ENCODE assay signal across 17 cellular contexts in the genomic region with DNA sequence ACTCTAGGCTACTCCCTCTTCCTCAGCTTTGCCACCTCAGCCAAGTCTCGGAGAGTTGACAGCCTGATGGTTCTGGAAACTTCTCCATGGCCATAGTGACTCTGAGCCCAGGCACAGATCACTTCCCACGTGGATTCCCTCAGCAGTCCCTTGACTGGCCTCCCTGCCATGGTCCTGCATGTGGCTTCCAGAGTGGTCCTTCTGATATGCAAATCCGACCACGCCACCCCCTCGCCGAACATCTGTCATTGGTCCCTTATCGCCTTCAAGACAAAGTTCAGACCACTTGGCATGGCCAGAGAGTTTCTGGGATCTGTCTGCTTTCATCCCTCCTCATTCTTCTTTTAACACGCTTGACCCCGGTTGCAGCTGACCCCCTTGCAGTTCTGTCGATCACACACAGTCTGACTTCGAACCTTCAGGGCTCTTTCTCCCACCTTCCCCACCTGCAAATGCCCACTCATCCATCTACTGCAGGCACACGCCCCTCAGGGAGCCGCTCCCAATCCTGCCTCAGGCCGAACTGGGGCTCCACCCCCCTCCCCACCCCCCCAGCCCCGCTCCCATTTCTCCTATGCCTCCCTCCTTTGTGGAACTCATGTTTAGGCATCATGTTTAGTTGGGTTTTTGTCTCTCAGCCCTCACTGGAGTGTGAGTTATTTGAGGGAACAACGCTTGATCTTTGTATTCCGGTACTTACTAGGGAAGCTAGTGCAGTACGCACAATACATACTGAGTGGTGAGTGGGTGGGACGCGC. TPM values are rescaled to one million over a fixed set of nuclear protein-coding genes. Genes with fewer than 3 reads are reported as not detected.
A peak's percentile ranks its signal among the peaks of the same experiment; 100 is the strongest.
DNase-seq lines count a peak whose midpoint lies in the region; ATAC-seq, FAIRE-seq and TF ChIP-seq lines count a peak whose summit lies in the region.
"Had no signal": no experiment of that assay in that cellular context is flagged by ENCODE, and none has a peak within 500 bp of the region (broad histone marks: within the 10 kb centered on the region; RNA-seq: fewer than 3 reads in every experiment).

No MANE protein-coding gene starts in this region.

- H2BK20ac ChIP-seq in H1 (ENCODE audit: low read length): no peak overlapping the region

- no peak for TF ChIP-seq RAD21 in H1 (IDR thresholded peaks at IDR 0.05 in 1 of 2, conservative IDR thresholded peaks at IDR 0.05 in 1 of 2; ENCODE audit: low read depth in 2 of 2, low read length in 2 of 2)

- H4K20me1 ChIP-seq in H1 (replicated peaks in 1 of 2; ENCODE audit: control insufficient read depth in 1 of 2, insufficient read depth in 2 of 2, low read length in 2 of 2) (peaks cover 0 to 3% of the 10 kb centered on the region in 2 experiments), osteoblast (ENCODE audit: insufficient read depth, low read length) (no peaks in the 10 kb centered on the region)

- no peak overlapping the region for H3K56ac ChIP-seq in H1 (replicated peaks; ENCODE audit: insufficient read length, low read depth, low read length)

- H3K4me2 ChIP-seq in H1 (ENCODE audit: insufficient read depth in 1 of 2, low read depth in 2 of 2, low read length in 2 of 2): no peak overlapping the region
- H3K4me2 ChIP-seq in osteoblast (ENCODE audit: insufficient read depth, low read length): no peak overlapping the region

- peak overlapping the region; percentile 19 for H4K91ac ChIP-seq in H1 (replicated peaks; ENCODE audit: insufficient read length, low read length)

- no peak for TF ChIP-seq EP300 in H1 (IDR thresholded peaks at IDR 0.05; ENCODE audit: borderline replicate concordance in 1 of 2, low read depth in 2 of 2, low read length in 2 of 2)

- no peak overlapping the region for H3K18ac ChIP-seq in H1 (ENCODE audit: extremely low read depth, low read length)

- TF ChIP-seq POLR2A in H1 (IDR thresholded peaks at IDR 0.05; ENCODE audit: control extremely low read depth in 1 of 2, low read depth in 2 of 2, low read length in 2 of 2): no peak

- H3K9ac ChIP-seq in H1 (replicated peaks in 1 of 4; ENCODE audit: extremely low read depth in 1 of 4, low read depth in 3 of 4, low read length in 3 of 4): no peak overlapping the region
- H3K9ac ChIP-seq: BLaER1 treated with 17β-estradiol and CSF1 and Interleukin-3, amounts not matched to agents 10 nM and 100 nM had no signal

- DNase-seq in Right ventricle myocardium inferior (ENCODE audit: missing footprints) (peak; percentile 33), left ventricle myocardium superior (no peak), H1 (ENCODE audit: low read depth in 1 of 2, low spot score in 2 of 2) (no peak), osteoblast (ENCODE audit: insufficient read length, low spot score, missing footprints) (peak; percentile 80), lower lobe of right lung (no peak), anterior cingulate cortex (lab: John Stamatoyannopoulos, UW) (no peak)
- no peak for DNase-seq in effector CD4-positive, alpha-beta T cell
- DNase-seq: 8988T; AML-193; CD4-positive, CD25-positive, alpha-beta regulatory T cell; DMS53; GF-D8 had no signal

- ATAC-seq in Right ventricle myocardium inferior (no peak), left ventricle myocardium superior (no peak), lower lobe of right lung (no peak)
- ATAC-seq: HCT116 had no signal

- no peak overlapping the region for H2BK15ac ChIP-seq in H1 (ENCODE audit: low read length)

- H2BK5ac ChIP-seq in H1 (ENCODE audit: low read depth, low read length): no peak overlapping the region; the same call in 1 of the 2 replicates

- no peaks in the 10 kb centered on the region for H3K79me1 ChIP-seq in H1 (ENCODE audit: low read depth, low read length)

- no peak overlapping the region for H2BK120ac ChIP-seq in H1 (replicated peaks; ENCODE audit: low read depth, low read length)

- H2AK5ac ChIP-seq in H1 (ENCODE audit: low read depth, low read length): no peak overlapping the region

- H3K14ac ChIP-seq in H1 (ENCODE audit: insufficient read length): no peak overlapping the region

- 87% methylated on average over 15 of the region's 20 CpGs; no CpG with 5 or more reads in 1 of the 2 experiments for WGBS in H1 (ENCODE audit: extremely low coverage in 1 of 2, insufficient coverage in 1 of 2, insufficient read length in 1 of 2, insufficient replicate concordance in 2 of 2, low coverage in 1 of 2, low lambda C conversion rate in 2 of 2, missing lambda C conversion rate in 1 of 2), 2 experiments

- H4K8ac ChIP-seq in H1 (ENCODE audit: extremely low read depth, insufficient read depth, low read length): no peak overlapping the region

- H3K4ac ChIP-seq in H1 (replicated peaks; ENCODE audit: insufficient read length, low read depth, low read length): no peak overlapping the region

- no peak for FAIRE-seq in H1 (lab: Jason Lieb, UNC)
- FAIRE-seq: GM19239 had no signal

- H3K79me2 ChIP-seq in H1 (ENCODE audit: control insufficient read depth in 1 of 2, insufficient read depth in 2 of 2, low read length in 2 of 2) (no peaks in the 10 kb centered on the region), osteoblast (ENCODE audit: insufficient read depth, low read length) (no peaks in the 10 kb centered on the region)

- no peak overlapping the region for H3K27ac ChIP-seq in H1 (ENCODE audit: low read depth, low read length)
- no peak overlapping the region for H3K27ac ChIP-seq in osteoblast (ENCODE audit: low read depth, low read length)
- H3K27ac ChIP-seq in lower lobe of right lung: no peak overlapping the region
- H3K27ac ChIP-seq: BLaER1 treated with 17β-estradiol and CSF1 and Interleukin-3, amounts not matched to agents 10 nM and 100 nM; HL-60 had no signal

- no peak overlapping the region; the same call in 1 of the 2 replicates for H2BK12ac ChIP-seq in H1 (ENCODE audit: low read depth, low read length)

- no peak overlapping the region for H3K23ac ChIP-seq in H1 (ENCODE audit: insufficient read length)

- H2AFZ ChIP-seq in H1 (ENCODE audit: low read length) (no peak overlapping the region), osteoblast (ENCODE audit: low read length) (no peak overlapping the region)

- CTCF ChIA-PET in H1 (lab: Charles Lee; ENCODE audit: partially characterized antibody): interaction anchor here (0.6 to 2.8 kb wide), 7 partner anchors 10 to 1093 kb away, joined by 3 to 9 read pairs (median 3); no protein-coding TSS in a partner anchor

- no peaks in the 10 kb centered on the region for H3K9me3 ChIP-seq in H1 (ENCODE audit: insufficient read depth in 2 of 2, low read depth in 1 of 2, low read length in 1 of 2)
- H3K9me3 ChIP-seq in osteoblast (ENCODE audit: low read depth, low read length): no peaks in the 10 kb centered on the region
- no peaks in the 10 kb centered on the region for H3K9me3 ChIP-seq in lower lobe of right lung

- no peak for TF ChIP-seq CTCF in H1 (IDR thresholded peaks at IDR 0.05; ENCODE audit: control extremely low read depth in 1 of 3, insufficient read depth in 1 of 3, low read depth in 1 of 3, low read length in 3 of 3)
- TF ChIP-seq CTCF in osteoblast (IDR thresholded peaks at IDR 0.05; ENCODE audit: extremely low read depth, low read depth, low read length): no peak
- TF ChIP-seq CTCF in lower lobe of right lung (IDR thresholded peaks at IDR 0.05): no peak

- POLR2A ChIA-PET in H1 (lab: Charles Lee; ENCODE audit: partially characterized antibody): interaction anchor here (0.9 to 1.6 kb wide), 3 partner anchors 11 to 30 kb away, joined by 3 read pairs; no protein-coding TSS in a partner anchor

- H3K36me3 ChIP-seq in H1 (ENCODE audit: control insufficient read depth in 2 of 4, insufficient read depth in 4 of 4, low read length in 3 of 4) (no peaks in the 10 kb centered on the region), osteoblast (ENCODE audit: insufficient read depth, low read length) (peaks cover 2% of the 10 kb centered on the region), lower lobe of right lung (peaks cover 35% of the 10 kb centered on the region)

- no peaks in the 10 kb centered on the region for H3K27me3 ChIP-seq in H1 (replicated peaks in 1 of 4; ENCODE audit: control insufficient read depth in 3 of 4, extremely low read depth in 1 of 4, insufficient read depth in 3 of 4, low read length in 3 of 4)
- H3K27me3 ChIP-seq in osteoblast (ENCODE audit: insufficient read depth, low read length): no peaks in the 10 kb centered on the region
- no peaks in the 10 kb centered on the region for H3K27me3 ChIP-seq in lower lobe of right lung (ENCODE audit: low read depth)

- no peaks in the 10 kb centered on the region for H3K23me2 ChIP-seq in H1 (ENCODE audit: low read depth, low read length)

- intact Hi-C loops in Right ventricle myocardium inferior (cut with DNase I) (no loop called here), left ventricle myocardium superior (cut with micrococcal nuclease) (no loop called here), lower lobe of right lung (cut with DNase I) (no loop called here)

- H3K4me1 ChIP-seq in H1 (replicated peaks in 1 of 4; ENCODE audit: control insufficient read depth in 3 of 4, insufficient read depth in 4 of 4, low read length in 3 of 4): peaks cover 0 to 2% (median 0%) of the 10 kb centered on the region in 4 experiments; a peak in 2 of 7 replicates
- no peaks in the 10 kb centered on the region for H3K4me1 ChIP-seq in osteoblast (ENCODE audit: insufficient read depth, low read length)
- no peaks in the 10 kb centered on the region for H3K4me1 ChIP-seq in lower lobe of right lung

- no peak overlapping the region for H4K5ac ChIP-seq in H1 (ENCODE audit: insufficient read length, low read depth, low read length)

- H3K4me3 ChIP-seq in H1 (ENCODE audit: extremely low read depth in 1 of 4, insufficient read depth in 2 of 4, low read depth in 3 of 4, low read length in 4 of 4) (no peak overlapping the region), osteoblast (ENCODE audit: insufficient read depth, low read length) (no peak overlapping the region), lower lobe of right lung (no peak overlapping the region)
- H3K4me3 ChIP-seq: BLaER1 treated with 17β-estradiol and CSF1 and Interleukin-3, amounts not matched to agents 10 nM and 100 nM had no signal

TF ChIP-seq in H1, 55 proteins besides CTCF, POLR2A, EP300 and RAD21 (continues in another document):
- no peak for TF ChIP-seq CHD2 (IDR thresholded peaks at IDR 0.05; ENCODE audit: low read length)
- TF ChIP-seq, protein P1, sequence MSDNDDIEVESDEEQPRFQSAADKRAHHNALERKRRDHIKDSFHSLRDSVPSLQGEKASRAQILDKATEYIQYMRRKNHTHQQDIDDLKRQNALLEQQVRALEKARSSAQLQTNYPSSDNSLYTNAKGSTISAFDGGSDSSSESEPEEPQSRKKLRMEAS (IDR thresholded peaks at IDR 0.05): no peak

RNA-seq across cellular contexts. Expression of gene KIAA1614, which starts 29.0 kb away (rescaled TPM):
- 6.4 TPM for total RNA-seq in Right ventricle myocardium inferior
- total RNA-seq in left ventricle myocardium superior: 7.0 TPM
- 2.6 and 3.1 TPM in 2 replicates for total RNA-seq in H1 (2021; fragmentation: NEBNext Ultra II Directional; extraction: Animal tissue kit (Norgen Biotek cat#: 25700))
- 1.3 and 1.9 TPM in 2 replicates for polyA plus RNA-seq in H1 (2011; rRNA removed)
- 1.8 TPM for polyA plus RNA-seq in H1 (2011; cell fraction: cytosol; rRNA removed)
- polyA plus RNA-seq in H1 (2011; cell fraction: nucleus; rRNA removed): 2.7 TPM
- polyA plus RNA-seq in H1 (2012, experiment 1 of 2): 1.0 to 2.5 TPM (median 1.8 TPM) in 4 replicates
- polyA plus RNA-seq in H1 (2012, experiment 2 of 2): 1.8 TPM
- polyA plus RNA-seq in H1 (2013, experiment 1 of 2): 1.8 TPM
- polyA plus RNA-seq in H1 (2013, experiment 2 of 2): 0.81 TPM
- 1.0 and 1.6 TPM in 2 replicates for polyA minus RNA-seq in H1 (2011; rRNA and poly(A)+ RNA removed)
- polyA minus RNA-seq in H1 (2011; cell fraction: cytosol; rRNA and poly(A)+ RNA removed): 1.8 TPM
- polyA minus RNA-seq in H1 (2011; cell fraction: nucleus; rRNA and poly(A)+ RNA removed): 3.0 TPM
- 11.8 and 12.7 TPM in 2 replicates for total RNA-seq in osteoblast
- total RNA-seq in lower lobe of right lung: 4.1 TPM
- total RNA-seq: H4 had no signal

Comparison
In these comparisons a context has a peak if more than half of its experiments do, and no peak if none do; other contexts are left out.
1. DNase-seq: peak in Right ventricle myocardium inferior (single experiment) and osteoblast (single experiment); none in left ventricle myocardium superior (single experiment), H1 (0 of 2), effector CD4-positive, alpha-beta T cell (single experiment), lower lobe of right lung (single experiment) and anterior cingulate cortex (0 of 58).